8 cellular contexts compared by ENCODE assay signal in genomic region chr3:66378256-66378655, GRCh38.
DNase-seq lines count a peak whose midpoint lies in the region; ATAC-seq and TF ChIP-seq lines count a peak whose summit lies in the region.

No MANE protein-coding gene starts in this region.

- H3K36me3 ChIP-seq in testis (ENCODE audit: low read depth, missing control alignments), result no peaks in the 10 kb centered on the region

- H3K27me3 ChIP-seq in testis, result no peaks in the 10 kb centered on the region

- no peak for ATAC-seq in activated CD8-positive, alpha-beta T cell treated with anti-CD3 and anti-CD28 coated beads, Interleukin-2, amount 10 ng/mL, durations not matched to agents 7 days and 5 days

- no peaks in the 10 kb centered on the region for H3K9me3 ChIP-seq in testis

- intact Hi-C loops in lower leg skin (cut with DNase I; ENCODE audit: low total_unique reads), result no loop called here
- intact Hi-C loops in testis (cut with DNase I; ENCODE audit: low total_unique reads), result no loop called here

- H3K4me1 ChIP-seq in testis, result no peaks in the 10 kb centered on the region

- no peak overlapping the region for H3K4me3 Mint-ChIP-seq in activated CD8-positive, alpha-beta T cell treated with anti-CD3 and anti-CD28 coated beads, Interleukin-2, amount 10 ng/mL, durations not matched to agents 7 days and 5 days
- no peak overlapping the region for H3K4me3 Mint-ChIP-seq in stimulated activated naive CD8-positive, alpha-beta T cell treated with anti-CD3 and anti-CD28 coated beads, Interleukin-15, Interleukin-2, amounts not matched to agents 100 ng/mL and 50 ng/mL, for 24 hours

- DNase-seq in AG10803 (ENCODE audit: low read depth) (no peak), HFF-Myc (ENCODE audit: extremely low read depth, low read depth) (no peak), fibroblast of villous mesenchyme (ENCODE audit: low read depth) (no peak), lower leg skin (ENCODE audit: low spot score in 2 of 2) (no peak), testis (no peak), DMS153 (lab: John Stamatoyannopoulos, UW) (no peak)
- no peak for DNase-seq in activated CD8-positive, alpha-beta T cell treated with anti-CD3 and anti-CD28 coated beads, Interleukin-2, amount 10 ng/mL, durations not matched to agents 7 days and 5 days

- H3K4me3 ChIP-seq in AG10803 (ENCODE audit: low read length) (no peak overlapping the region), HFF-Myc (replicated peaks; ENCODE audit: low read depth, low read length) (no peak overlapping the region), fibroblast of villous mesenchyme (ENCODE audit: low read depth, low read length) (no peak overlapping the region), lower leg skin (ENCODE audit: low read depth, poor library complexity, severe bottlenecking) (no peak overlapping the region), testis (no peak overlapping the region)

- H3K27ac ChIP-seq in testis, result no peak overlapping the region

- POLR2A ChIA-PET in activated CD8-positive, alpha-beta T cell treated with anti-CD3 and anti-CD28 coated beads, Interleukin-2, amount 10 ng/mL, durations not matched to agents 7 days and 5 days (lab: Charles Lee), result no interaction called here

- no peaks in the 10 kb centered on the region for H3K27me3 Mint-ChIP-seq in activated CD8-positive, alpha-beta T cell treated with anti-CD3 and anti-CD28 coated beads, Interleukin-2, amount 10 ng/mL, durations not matched to agents 7 days and 5 days (ENCODE audit: low read depth)
- H3K27me3 Mint-ChIP-seq in stimulated activated naive CD8-positive, alpha-beta T cell treated with anti-CD3 and anti-CD28 coated beads, Interleukin-15, Interleukin-2, amounts not matched to agents 100 ng/mL and 50 ng/mL, for 24 hours, result no peaks in the 10 kb centered on the region

- CTCF ChIA-PET in activated CD8-positive, alpha-beta T cell treated with anti-CD3 and anti-CD28 coated beads, Interleukin-2, amount 10 ng/mL, durations not matched to agents 7 days and 5 days (lab: Charles Lee), result interaction anchor here (0.7 to 2.9 kb wide), 36 partner anchors 8 to 444 kb away, joined by 3 to 25 read pairs (median 4); no protein-coding TSS in a partner anchor

- H3K4me1 Mint-ChIP-seq in activated CD8-positive, alpha-beta T cell treated with anti-CD3 and anti-CD28 coated beads, Interleukin-2, amount 10 ng/mL, durations not matched to agents 7 days and 5 days (ENCODE audit: low read depth), result peaks cover 9% of the 10 kb centered on the region
- peaks cover 9% of the 10 kb centered on the region for H3K4me1 Mint-ChIP-seq in stimulated activated naive CD8-positive, alpha-beta T cell treated with anti-CD3 and anti-CD28 coated beads, Interleukin-15, Interleukin-2, amounts not matched to agents 100 ng/mL and 50 ng/mL, for 24 hours (ENCODE audit: low read depth)

- TF ChIP-seq POLR2A in lower leg skin (IDR thresholded peaks at IDR 0.05), result no peak
- no peak for TF ChIP-seq POLR2A in testis (IDR thresholded peaks at IDR 0.05)

- H3K36me3 Mint-ChIP-seq in activated CD8-positive, alpha-beta T cell treated with anti-CD3 and anti-CD28 coated beads, Interleukin-2, amount 10 ng/mL, durations not matched to agents 7 days and 5 days (ENCODE audit: low read depth), result peaks cover 59% of the 10 kb centered on the region
- H3K36me3 Mint-ChIP-seq in stimulated activated naive CD8-positive, alpha-beta T cell treated with anti-CD3 and anti-CD28 coated beads, Interleukin-15, Interleukin-2, amounts not matched to agents 100 ng/mL and 50 ng/mL, for 24 hours (ENCODE audit: low read depth), result peaks cover 88% of the 10 kb centered on the region

- TF ChIP-seq CTCF in AG10803 (conservative IDR thresholded peaks at IDR 0.05; ENCODE audit: low read length), result peak; percentile 58
- peak; percentile 75 for TF ChIP-seq CTCF in HFF-Myc (IDR thresholded peaks at IDR 0.05; ENCODE audit: low read depth, low read length, missing control alignments)
- peak; percentile 56 for TF ChIP-seq CTCF in fibroblast of villous mesenchyme (IDR thresholded peaks at IDR 0.05; ENCODE audit: insufficient read depth, low read depth, low read length)
- no peak for TF ChIP-seq CTCF in lower leg skin (IDR thresholded peaks at IDR 0.05)
- peak in 1 of 3 experiments; percentile 41 for TF ChIP-seq CTCF in testis (IDR thresholded peaks at IDR 0.05)

- H3K27ac Mint-ChIP-seq in activated CD8-positive, alpha-beta T cell treated with anti-CD3 and anti-CD28 coated beads, Interleukin-2, amount 10 ng/mL, durations not matched to agents 7 days and 5 days, result peak overlapping the region; percentile 45
- peak overlapping the region; percentile 71 for H3K27ac Mint-ChIP-seq in stimulated activated naive CD8-positive, alpha-beta T cell treated with anti-CD3 and anti-CD28 coated beads, Interleukin-15, Interleukin-2, amounts not matched to agents 100 ng/mL and 50 ng/mL, for 24 hours

- H3K9me3 Mint-ChIP-seq in activated CD8-positive, alpha-beta T cell treated with anti-CD3 and anti-CD28 coated beads, Interleukin-2, amount 10 ng/mL, durations not matched to agents 7 days and 5 days (ENCODE audit: insufficient read depth), result no peaks in the 10 kb centered on the region
- no peaks in the 10 kb centered on the region for H3K9me3 Mint-ChIP-seq in stimulated activated naive CD8-positive, alpha-beta T cell treated with anti-CD3 and anti-CD28 coated beads, Interleukin-15, Interleukin-2, amounts not matched to agents 100 ng/mL and 50 ng/mL, for 24 hours

- 66 to 70% methylated on average over 5 of the region's 5 CpGs for WGBS in lower leg skin, 2 donors
- 84 to 86% methylated on average over 5 of the region's 5 CpGs for WGBS in testis, 2 donors

Comparison
In these comparisons a context has a peak if more than half of its experiments do, and no peak if none do; other contexts are left out.
1. CTCF ChIP-seq: peak in AG10803 (single experiment), HFF-Myc (single experiment) and fibroblast of villous mesenchyme (single experiment); none in lower leg skin (0 of 3).